In genomic region chr1:52554267-52554640, GRCh38 we compare ENCODE assay signal across 10 cellular contexts. TPM values are rescaled to one million over a fixed set of nuclear protein-coding genes. Genes with fewer than 3 reads are reported as not detected.
DNase-seq lines count a peak whose midpoint lies in the region; FAIRE-seq and TF ChIP-seq lines count a peak whose summit lies in the region.
"Had no signal": no experiment of that assay in that cellular context is flagged by ENCODE, and none has a peak within 500 bp of the region (broad histone marks: within the 10 kb centered on the region; RNA-seq: fewer than 3 reads in every experiment).

No MANE protein-coding gene starts in this region.

- H4K8ac ChIP-seq in H1 (ENCODE audit: extremely low read depth, insufficient read depth, low read length): no peak overlapping the region

- H2BK20ac ChIP-seq in H1 (ENCODE audit: low read length): 0 out of 2 replicates have a peak overlapping the region, but pooled peaks have one; percentile 10

- POLR2A ChIA-PET in H1 (lab: Charles Lee; ENCODE audit: partially characterized antibody): interaction anchor here (0.9 to 2.2 kb wide), 7 partner anchors 14 to 150 kb away, joined by 3 to 12 read pairs (median 4); partner anchors contain the start of genes ORC1 and PRPF38A

- H2AK5ac ChIP-seq in H1 (ENCODE audit: low read depth, low read length): 0 out of 2 replicates have a peak overlapping the region, but pooled peaks have one; percentile 88

- no peak overlapping the region for H3K56ac ChIP-seq in H1 (replicated peaks; ENCODE audit: insufficient read length, low read depth, low read length)

- in situ Hi-C loops in GM13977 (cut with MboI; ENCODE audit: low pct_unique_long_range_greater_than_20kb, low sequenced_read_pairs, unreplicated experiment): no loop called here

- H3K9ac ChIP-seq in OCI-LY1 (ENCODE audit: low read length) (peak overlapping the region; percentile 81; the same call in 1 of the 2 replicates), H1 (replicated peaks in 1 of 4; ENCODE audit: extremely low read depth in 1 of 4, low read depth in 3 of 4, low read length in 3 of 4) (peak overlapping the region in 3 of 4 experiments; percentile 0 to 79 (median 11); a peak in 3 of 7 replicates), parathyroid adenoma (no peak overlapping the region)

- H4K20me1 ChIP-seq in OCI-LY1 (ENCODE audit: insufficient read depth, low read length) (no peaks in the 10 kb centered on the region), H1 (replicated peaks in 1 of 2; ENCODE audit: control insufficient read depth in 1 of 2, insufficient read depth in 2 of 2, low read length in 2 of 2) (peaks cover 0 to 7% of the 10 kb centered on the region in 2 experiments)

- 26% methylated on average over 6 of the region's 6 CpGs; no CpG with 5 or more reads in 1 of the 2 experiments for WGBS in H1 (ENCODE audit: extremely low coverage in 1 of 2, insufficient coverage in 1 of 2, insufficient read length in 1 of 2, insufficient replicate concordance in 2 of 2, low coverage in 1 of 2, low lambda C conversion rate in 2 of 2, missing lambda C conversion rate in 1 of 2), 2 experiments

- TF ChIP-seq EP300 in H1 (IDR thresholded peaks at IDR 0.05; ENCODE audit: borderline replicate concordance in 1 of 2, low read depth in 2 of 2, low read length in 2 of 2): no peak

- H3K4me2 ChIP-seq in OCI-LY1 (ENCODE audit: low read length) (peak overlapping the region; percentile 99), H1 (ENCODE audit: insufficient read depth in 1 of 2, low read depth in 2 of 2, low read length in 2 of 2) (peak overlapping the region; percentile 67 to 99), parathyroid adenoma (ENCODE audit: low read length) (no peak overlapping the region)

- peak overlapping the region; percentile 21; the same call in 1 of the 2 replicates for H3K18ac ChIP-seq in H1 (ENCODE audit: extremely low read depth, low read length)

- TF ChIP-seq CTCF in OCI-LY1 (IDR thresholded peaks at IDR 0.05; ENCODE audit: low read length) (no peak), H1 (IDR thresholded peaks at IDR 0.05; ENCODE audit: control extremely low read depth in 1 of 3, insufficient read depth in 1 of 3, low read depth in 1 of 3, low read length in 3 of 3) (no peak), parathyroid adenoma (IDR thresholded peaks at IDR 0.05) (no peak), GM13977 (IDR thresholded peaks at IDR 0.05; ENCODE audit: extremely low read depth, insufficient read depth, missing control alignments) (no peak)

- no peak for FAIRE-seq in H1 (lab: Jason Lieb, UNC)

- no peak overlapping the region for H2BK120ac ChIP-seq in H1 (replicated peaks; ENCODE audit: low read depth, low read length)

- H3K14ac ChIP-seq in H1 (ENCODE audit: insufficient read length): no peak overlapping the region

- H3K27ac ChIP-seq in OCI-LY1 (ENCODE audit: low read depth, low read length, poor library complexity, severe bottlenecking) (no peak overlapping the region), H1 (ENCODE audit: low read depth, low read length) (no peak overlapping the region), parathyroid adenoma (no peak overlapping the region)

- no peaks in the 10 kb centered on the region for H3K27me3 ChIP-seq in OCI-LY1 (ENCODE audit: insufficient read depth, low read length)
- no peaks in the 10 kb centered on the region for H3K27me3 ChIP-seq in H1 (replicated peaks in 1 of 4; ENCODE audit: control insufficient read depth in 3 of 4, extremely low read depth in 1 of 4, insufficient read depth in 3 of 4, low read length in 3 of 4)
- no peaks in the 10 kb centered on the region for H3K27me3 ChIP-seq in parathyroid adenoma (ENCODE audit: control insufficient read depth, insufficient read depth, low read length)

- DNase-seq in H1 (ENCODE audit: low read depth in 1 of 2, low spot score in 2 of 2) (no peak), SW480 (ENCODE audit: low spot score) (no peak), NCI-H2196 treated with DMSO at 0.1 percent for 48 hours (lab: John Stamatoyannopoulos, UW; ENCODE audit: unreplicated experiment) (no peak), GM13977 (ENCODE audit: low spot score) (no peak)
- no peak for DNase-seq in effector CD8-positive, alpha-beta T cell (lab: John Stamatoyannopoulos, UW)
- DNase-seq: stimulated activated CD4-positive, alpha-beta T cell treated with anti-CD3 and anti-CD28 coated beads, Interleukin-2, amount 100 ng/mL, for 24 hours had no signal

- H3K36me3 ChIP-seq in OCI-LY1 (ENCODE audit: insufficient read depth, low read length) (no peaks in the 10 kb centered on the region), H1 (ENCODE audit: control insufficient read depth in 2 of 4, insufficient read depth in 4 of 4, low read length in 3 of 4) (no peaks in the 10 kb centered on the region), parathyroid adenoma (ENCODE audit: control insufficient read depth, insufficient read depth, low read length) (no peaks in the 10 kb centered on the region)

- no peaks in the 10 kb centered on the region for H3K9me2 ChIP-seq in OCI-LY1 (ENCODE audit: low read depth, low read length)

- no peak for TF ChIP-seq POLR2A in H1 (IDR thresholded peaks at IDR 0.05; ENCODE audit: control extremely low read depth in 1 of 2, low read depth in 2 of 2, low read length in 2 of 2)

- H3K23me2 ChIP-seq in H1 (ENCODE audit: low read depth, low read length): peaks cover 16% of the 10 kb centered on the region

- H2AFZ ChIP-seq in OCI-LY1 (ENCODE audit: low read length) (no peak overlapping the region), H1 (ENCODE audit: low read length) (peak overlapping the region; percentile 56; the same call in 1 of the 2 replicates), parathyroid adenoma (peak overlapping the region; percentile 93)

- H4K5ac ChIP-seq in H1 (ENCODE audit: insufficient read length, low read depth, low read length): no peak overlapping the region

- no peak for TF ChIP-seq RAD21 in H1 (IDR thresholded peaks at IDR 0.05 in 1 of 2, conservative IDR thresholded peaks at IDR 0.05 in 1 of 2; ENCODE audit: low read depth in 2 of 2, low read length in 2 of 2)

- H2BK15ac ChIP-seq in H1 (ENCODE audit: low read length): no peak overlapping the region

- H3K4me1 ChIP-seq in OCI-LY1 (ENCODE audit: insufficient read depth, low read length, severe bottlenecking) (peaks cover 34% of the 10 kb centered on the region), H1 (replicated peaks in 1 of 4; ENCODE audit: control insufficient read depth in 3 of 4, insufficient read depth in 4 of 4, low read length in 3 of 4) (peaks cover 3 to 11% (median 9%) of the 10 kb centered on the region in 4 experiments; a peak in 5 of 7 replicates), parathyroid adenoma (no peaks in the 10 kb centered on the region)

- H4K91ac ChIP-seq in H1 (replicated peaks; ENCODE audit: insufficient read length, low read length): no peak overlapping the region

- H3K4me3 ChIP-seq in GM08714 (ENCODE audit: low read length) (peak overlapping the region; percentile 86; the same call in 1 of the 2 replicates), OCI-LY1 (ENCODE audit: low read depth, low read length, poor library complexity, severe bottlenecking) (peak overlapping the region; percentile 82), H1 (ENCODE audit: extremely low read depth in 1 of 4, insufficient read depth in 2 of 4, low read depth in 3 of 4, low read length in 4 of 4) (peak overlapping the region; percentile 72 to 94 (median 84)), parathyroid adenoma (ENCODE audit: low read depth, low read length) (peak overlapping the region; percentile 95)

- H2BK12ac ChIP-seq in H1 (ENCODE audit: low read depth, low read length): peak overlapping the region; percentile 62

- H3K23ac ChIP-seq in H1 (ENCODE audit: insufficient read length): no peak overlapping the region

- H3K79me2 ChIP-seq in OCI-LY1 (ENCODE audit: insufficient read depth, low read length) (peaks cover 28% of the 10 kb centered on the region), H1 (ENCODE audit: control insufficient read depth in 1 of 2, insufficient read depth in 2 of 2, low read length in 2 of 2) (peaks cover 8 to 32% of the 10 kb centered on the region in 2 experiments; a peak in 3 of 4 replicates), parathyroid adenoma (peaks cover 3% of the 10 kb centered on the region)

- H3K9me3 ChIP-seq in OCI-LY1 (ENCODE audit: low read length) (no peaks in the 10 kb centered on the region), H1 (ENCODE audit: insufficient read depth in 2 of 2, low read depth in 1 of 2, low read length in 1 of 2) (no peaks in the 10 kb centered on the region), parathyroid adenoma (ENCODE audit: control insufficient read depth, low read length) (no peaks in the 10 kb centered on the region)

- CTCF ChIA-PET in H1 (lab: Charles Lee; ENCODE audit: partially characterized antibody): interaction anchor here (0.6 to 1.5 kb wide), 4 partner anchors 12 to 349 kb away, joined by 3 to 4 read pairs (median 4); no protein-coding TSS in a partner anchor

- H2BK5ac ChIP-seq in H1 (ENCODE audit: low read depth, low read length): no peak overlapping the region

- peaks cover 3% of the 10 kb centered on the region; the same call in 1 of the 2 replicates for H3K79me1 ChIP-seq in H1 (ENCODE audit: low read depth, low read length)

- 0 out of 2 replicates have a peak, but pooled peaks cover 10% of the 10 kb centered on the region for H3F3A ChIP-seq in OCI-LY1 (ENCODE audit: insufficient read depth, low read length)

- H3K4ac ChIP-seq in H1 (replicated peaks; ENCODE audit: insufficient read length, low read depth, low read length): peak overlapping the region; percentile 12

TF ChIP-seq in H1, 55 proteins besides CTCF, POLR2A, EP300 and RAD21 (continues in another document):
- TF ChIP-seq SP1 (IDR thresholded peaks at IDR 0.05; ENCODE audit: low read depth, low read length): no peak

RNA-seq across cellular contexts. Expression of gene TUT4, which starts 1.4 kb away (rescaled TPM):
- 63.3 and 63.8 TPM in 2 replicates for total RNA-seq in H1 (2021; fragmentation: NEBNext Ultra II Directional; extraction: Animal tissue kit (Norgen Biotek cat#: 25700))
- 54.5 and 58.4 TPM in 2 replicates for polyA plus RNA-seq in H1 (2011; rRNA removed)
- polyA plus RNA-seq in H1 (2011; cell fraction: cytosol; rRNA removed): 48.2 TPM
- 171 TPM for polyA plus RNA-seq in H1 (2011; cell fraction: nucleus; rRNA removed)
- 53.2 to 63.8 TPM (median 59.1 TPM) in 4 replicates for polyA plus RNA-seq in H1 (2012, experiment 1 of 2)
- polyA plus RNA-seq in H1 (2012, experiment 2 of 2): 2.6 TPM
- polyA plus RNA-seq in H1 (2013, experiment 1 of 2): 42.4 TPM
- polyA plus RNA-seq in H1 (2013, experiment 2 of 2): 41.4 TPM
- polyA minus RNA-seq in H1 (2011; rRNA and poly(A)+ RNA removed): 40.0 and 60.0 TPM in 2 replicates
- polyA minus RNA-seq in H1 (2011; cell fraction: cytosol; rRNA and poly(A)+ RNA removed): 21.1 TPM
- 53.2 TPM for polyA minus RNA-seq in H1 (2011; cell fraction: nucleus; rRNA and poly(A)+ RNA removed)

RNA-seq across cellular contexts. Expression of gene GPX7, which starts 47.9 kb away (rescaled TPM):
- total RNA-seq in H1 (2021; fragmentation: NEBNext Ultra II Directional; extraction: Animal tissue kit (Norgen Biotek cat#: 25700)): 12.2 and 13.0 TPM in 2 replicates
- 30.9 and 37.5 TPM in 2 replicates for polyA plus RNA-seq in H1 (2011; rRNA removed)
- 27.8 TPM for polyA plus RNA-seq in H1 (2011; cell fraction: cytosol; rRNA removed)
- 21.1 TPM for polyA plus RNA-seq in H1 (2011; cell fraction: nucleus; rRNA removed)
- polyA plus RNA-seq in H1 (2012, experiment 1 of 2): 9.4 to 15.7 TPM (median 14.1 TPM) in 4 replicates
- polyA plus RNA-seq in H1 (2012, experiment 2 of 2): 14.0 TPM
- 16.6 TPM for polyA plus RNA-seq in H1 (2013, experiment 1 of 2)
- 18.6 TPM for polyA plus RNA-seq in H1 (2013, experiment 2 of 2)
- 10.8 and 18.3 TPM in 2 replicates for polyA minus RNA-seq in H1 (2011; rRNA and poly(A)+ RNA removed)
- polyA minus RNA-seq in H1 (2011; cell fraction: cytosol; rRNA and poly(A)+ RNA removed): 12.9 TPM
- polyA minus RNA-seq in H1 (2011; cell fraction: nucleus; rRNA and poly(A)+ RNA removed): 7.4 TPM
- total RNA-seq: HT1080 had no signal
